ENCODE assay signal across 18 cellular contexts in the genomic region with DNA sequence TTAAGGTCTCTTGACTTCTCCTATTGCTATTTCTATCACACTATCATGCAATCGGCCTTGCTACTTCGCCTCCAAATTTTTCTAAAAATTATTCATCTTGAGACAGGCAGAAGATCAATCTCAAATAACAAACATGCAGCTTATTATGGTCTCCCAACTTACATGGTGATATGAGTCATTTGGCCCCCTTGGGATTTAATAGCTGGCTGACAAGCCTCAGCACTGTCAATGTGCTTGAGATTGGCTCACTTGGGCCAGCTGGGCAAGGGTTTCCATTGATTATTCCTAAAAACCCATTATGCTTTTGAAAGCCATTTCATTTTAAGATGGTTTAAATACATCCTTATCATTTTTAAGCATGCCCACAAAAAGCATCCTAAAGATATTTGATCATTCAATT.
DNase-seq lines count a peak whose midpoint lies in the region; ATAC-seq and TF ChIP-seq lines count a peak whose summit lies in the region.
"Had no signal": no experiment of that assay in that cellular context is flagged by ENCODE, and none has a peak within 500 bp of the region (broad histone marks: within the 10 kb centered on the region; RNA-seq: fewer than 3 reads in every experiment).

No MANE protein-coding gene starts in this region.

- H3K4me3 Mint-ChIP-seq in glutamatergic neuron (ENCODE audit: unreplicated experiment): peak overlapping the region; percentile 10
- H3K4me3 Mint-ChIP-seq: CD4-positive, alpha-beta memory T cell had no signal

- no peaks in the 10 kb centered on the region for H3K9me3 Mint-ChIP-seq in glutamatergic neuron (ENCODE audit: unreplicated experiment)
- H3K9me3 Mint-ChIP-seq: CD4-positive, alpha-beta memory T cell had no signal

- no peaks in the 10 kb centered on the region for H3K36me3 Mint-ChIP-seq in glutamatergic neuron (ENCODE audit: unreplicated experiment)
- H3K36me3 Mint-ChIP-seq: CD4-positive, alpha-beta memory T cell had no signal

- no peak for TF ChIP-seq POLR2A in NB4 (IDR thresholded peaks at IDR 0.05; ENCODE audit: extremely low read depth, insufficient read length)

- no peak overlapping the region for H3K4me3 ChIP-seq in NB4 (ENCODE audit: low read depth, low read length)
- H3K4me3 ChIP-seq: GM12878, Peyer's patch had no signal

- DNase-seq in DMS 273 (lab: John Stamatoyannopoulos, UW; ENCODE audit: unreplicated experiment) (peak; percentile 49), DMS 273 treated with DMSO at 0.1 percent for 48 hours (lab: John Stamatoyannopoulos, UW) (no peak), NB4 (ENCODE audit: low read depth) (peak; percentile 39), NCI-H446 treated with DMSO at 0.1 percent for 48 hours (lab: John Stamatoyannopoulos, UW) (peak; percentile 84), glutamatergic neuron (no peak)
- DNase-seq in activated naive CD4-positive, alpha-beta T cell treated with anti-CD3 and anti-CD28 coated beads, Interleukin-2, amount 50 U/mL, for 16 hours: no peak
- DNase-seq: CD4-positive, alpha-beta memory T cell; DND-41; GDM1; Karpas-422; MM.1S; NCI-H1930; Peyer's patch; Right ventricle myocardium superior; T-helper 1 cell had no signal

- peaks cover 7% of the 10 kb centered on the region for H3K27me3 Mint-ChIP-seq in glutamatergic neuron (ENCODE audit: unreplicated experiment)

- H3K4me1 Mint-ChIP-seq in glutamatergic neuron (ENCODE audit: low read depth, unreplicated experiment): peaks cover 45% of the 10 kb centered on the region
- H3K4me1 Mint-ChIP-seq: CD4-positive, alpha-beta memory T cell had no signal

- H3K27ac Mint-ChIP-seq in glutamatergic neuron (ENCODE audit: unreplicated experiment): peak overlapping the region; percentile 35
- H3K27ac Mint-ChIP-seq: CD4-positive, alpha-beta memory T cell had no signal

- TF ChIP-seq CTCF in NB4 (IDR thresholded peaks at IDR 0.05; ENCODE audit: low read depth, low read length) (no peak), glutamatergic neuron (IDR thresholded peaks at IDR 0.05; ENCODE audit: partially characterized antibody, unreplicated experiment) (no peak)

- ATAC-seq in GM18519 (IDR thresholded peaks at IDR 0.05; ENCODE audit: low FRiP score, unreplicated experiment): no peak
- ATAC-seq in GM18867 (IDR thresholded peaks at IDR 0.05; ENCODE audit: unreplicated experiment): no peak
- ATAC-seq: GM12878 had no signal

Comparison
In these comparisons a context has a peak if more than half of its experiments do, and no peak if none do; other contexts are left out.
1. DNase-seq: peak in DMS 273 (single experiment), NB4 (single experiment) and NCI-H446 treated with DMSO at 0.1 percent for 48 hours (single experiment); none in DMS 273 treated with DMSO at 0.1 percent for 48 hours (single experiment), glutamatergic neuron (single experiment) and activated naive CD4-positive, alpha-beta T cell treated with anti-CD3 and anti-CD28 coated beads, Interleukin-2, amount 50 U/mL, for 16 hours (single experiment).